In genomic region chr9:6218099-6218502, GRCh38 we compare ENCODE assay signal across 11 cellular contexts. TPM values are rescaled to one million over a fixed set of nuclear protein-coding genes. Genes with fewer than 3 reads are reported as not detected.
DNase-seq lines count a peak whose midpoint lies in the region; ATAC-seq, FAIRE-seq and TF ChIP-seq lines count a peak whose summit lies in the region.
"Had no signal": no experiment of that assay in that cellular context is flagged by ENCODE, and none has a peak within 500 bp of the region (broad histone marks: within the 10 kb centered on the region; RNA-seq: fewer than 3 reads in every experiment).

No MANE protein-coding gene starts in this region.

- no peak overlapping the region for H3K4ac ChIP-seq in neuronal stem cell (ENCODE audit: low read length)

- no peak overlapping the region for H3K9ac ChIP-seq in neuronal stem cell (ENCODE audit: low read depth, low read length, poor library complexity)

- no peak overlapping the region for H2AK5ac ChIP-seq in neuronal stem cell (ENCODE audit: low read depth, low read length)

- peak overlapping the region; percentile 8 for H2AFZ ChIP-seq in neuronal stem cell (ENCODE audit: low read length)

- no peaks in the 10 kb centered on the region for H3K27me3 ChIP-seq in neuronal stem cell (ENCODE audit: control insufficient read depth in 3 of 3, insufficient read depth in 3 of 3, low read depth in 1 of 3, low read length in 3 of 3)

- no peaks in the 10 kb centered on the region for H3K27me3 Mint-ChIP-seq in type B pancreatic cell

- DNase-seq in A172 (ENCODE audit: low spot score) (peak; percentile 31), fibroblast of the aortic adventitia (ENCODE audit: low read depth) (peak; percentile 98), neuronal stem cell (ENCODE audit: low spot score) (no peak), GM12891 (ENCODE audit: insufficient read length, low spot score) (no peak), type B pancreatic cell (ENCODE audit: extremely low spot score, unreplicated experiment) (no peak), anterior cingulate cortex (lab: John Stamatoyannopoulos, UW) (no peak)
- DNase-seq: activated CD4-positive, alpha-beta T cell treated with anti-CD3 and anti-CD28 coated beads, Interleukin-2, amount 10 ng/mL, durations not matched to agents 7 days and 5 days; activated naive CD8-positive, alpha-beta T cell treated with anti-CD3 and anti-CD28 coated beads, Interleukin-2, amount 50 U/mL, for 24 hours had no signal

- H3K36me3 Mint-ChIP-seq in type B pancreatic cell = no peaks in the 10 kb centered on the region

- no peak overlapping the region for H2BK120ac ChIP-seq in neuronal stem cell (ENCODE audit: low read depth, low read length)

- no peaks in the 10 kb centered on the region for H3K9me3 ChIP-seq in neuronal stem cell (replicated peaks in 1 of 2; ENCODE audit: control insufficient read depth in 2 of 2, insufficient read depth in 1 of 2, low read depth in 1 of 2, low read length in 2 of 2)

- no peak for TF ChIP-seq CTCF in fibroblast of the aortic adventitia (IDR thresholded peaks at IDR 0.05; ENCODE audit: insufficient read depth, low read length)
- no peak for TF ChIP-seq CTCF in type B pancreatic cell (conservative IDR thresholded peaks at IDR 0.05)

- H3K4me3 ChIP-seq in fibroblast of the aortic adventitia (ENCODE audit: low read depth, low read length) (peak overlapping the region; percentile 60), neuronal stem cell (ENCODE audit: low read length in 2 of 2) (no peak overlapping the region)

- no peak; the same call in 2 of the 3 replicates for ATAC-seq in SK-N-SH treated with all-trans-retinoic acid at 6 μM for 48 hours
- no peak for ATAC-seq in HG03159 (IDR thresholded peaks at IDR 0.05; ENCODE audit: unreplicated experiment)
- ATAC-seq: activated naive CD8-positive, alpha-beta T cell treated with anti-CD3 and anti-CD28 coated beads, Interleukin-2, amount 50 U/mL, for 24 hours; Panc1 had no signal

- H3K79me1 ChIP-seq in neuronal stem cell (ENCODE audit: low read depth, low read length) = no peaks in the 10 kb centered on the region

- H4K91ac ChIP-seq in neuronal stem cell (ENCODE audit: low read depth, low read length, poor library complexity) = no peak overlapping the region

- no peak overlapping the region for H3K23ac ChIP-seq in neuronal stem cell (ENCODE audit: low read depth, low read length, poor library complexity)

- no peaks in the 10 kb centered on the region for H3K36me3 ChIP-seq in neuronal stem cell (replicated peaks in 1 of 2; ENCODE audit: control insufficient read depth in 2 of 2, insufficient read depth in 2 of 2, low read length in 2 of 2)

- no peaks in the 10 kb centered on the region for H3K9me3 Mint-ChIP-seq in type B pancreatic cell
- H3K9me3 Mint-ChIP-seq: activated CD4-positive, alpha-beta T cell treated with anti-CD3 and anti-CD28 coated beads, Interleukin-2, amount 10 ng/mL, durations not matched to agents 7 days and 5 days; activated naive CD8-positive, alpha-beta T cell treated with anti-CD3 and anti-CD28 coated beads, Interleukin-2, amount 50 U/mL, for 24 hours had no signal

- no peak overlapping the region for H2BK12ac ChIP-seq in neuronal stem cell (ENCODE audit: low read length)

- no peak overlapping the region for H3K4me3 Mint-ChIP-seq in type B pancreatic cell
- H3K4me3 Mint-ChIP-seq: activated CD4-positive, alpha-beta T cell treated with anti-CD3 and anti-CD28 coated beads, Interleukin-2, amount 10 ng/mL, durations not matched to agents 7 days and 5 days; activated naive CD8-positive, alpha-beta T cell treated with anti-CD3 and anti-CD28 coated beads, Interleukin-2, amount 50 U/mL, for 24 hours had no signal

- H3K14ac ChIP-seq in neuronal stem cell (ENCODE audit: low read length) = no peak overlapping the region

- peaks cover 7% of the 10 kb centered on the region for H3K4me1 Mint-ChIP-seq in type B pancreatic cell (ENCODE audit: unreplicated experiment)
- H3K4me1 Mint-ChIP-seq: activated CD4-positive, alpha-beta T cell treated with anti-CD3 and anti-CD28 coated beads, Interleukin-2, amount 10 ng/mL, durations not matched to agents 7 days and 5 days; activated naive CD8-positive, alpha-beta T cell treated with anti-CD3 and anti-CD28 coated beads, Interleukin-2, amount 50 U/mL, for 24 hours had no signal

- H3K18ac ChIP-seq in neuronal stem cell (ENCODE audit: low read length) = no peak overlapping the region

- H3K4me2 ChIP-seq in neuronal stem cell (ENCODE audit: insufficient read depth, low read length, poor library complexity, severe bottlenecking) = no peak overlapping the region

- H2BK15ac ChIP-seq in neuronal stem cell (ENCODE audit: low read length) = no peak overlapping the region

- no peak for TF ChIP-seq POLR2A in GM12891 (IDR thresholded peaks at IDR 0.05; ENCODE audit: low read depth, low read length)

- no peak overlapping the region for H2BK5ac ChIP-seq in neuronal stem cell (ENCODE audit: low read length)

- no peak overlapping the region for H3K27ac ChIP-seq in neuronal stem cell (replicated peaks; ENCODE audit: low read length)

- no peak overlapping the region for H4K8ac ChIP-seq in neuronal stem cell (ENCODE audit: low read depth, low read length)

- no peak for FAIRE-seq in GM12891 (lab: Jason Lieb, UNC)

- no peaks in the 10 kb centered on the region for H3K4me1 ChIP-seq in neuronal stem cell (ENCODE audit: control insufficient read depth in 2 of 2, insufficient read depth in 1 of 2, low read depth in 1 of 2, low read length in 2 of 2)

- H3K27ac Mint-ChIP-seq in type B pancreatic cell = no peak overlapping the region
- H3K27ac Mint-ChIP-seq: activated CD4-positive, alpha-beta T cell treated with anti-CD3 and anti-CD28 coated beads, Interleukin-2, amount 10 ng/mL, durations not matched to agents 7 days and 5 days; activated naive CD8-positive, alpha-beta T cell treated with anti-CD3 and anti-CD28 coated beads, Interleukin-2, amount 50 U/mL, for 24 hours had no signal

- no CpG with 5 or more reads among the region's 3 CpGs for WGBS in neuronal stem cell (ENCODE audit: extremely low coverage in 2 of 2, insufficient read length in 2 of 2, insufficient replicate concordance in 1 of 2), 2 donors

TF ChIP-seq in SK-N-SH treated with all-trans-retinoic acid at 6 μM for 48 hours, 23 proteins besides CTCF, POLR2A, EP300 and RAD21:
- no peak for TF ChIP-seq CSRNP3 (CRISPR knock-in tag; IDR thresholded peaks at IDR 0.05)
- peak; percentile 42; the same call in 1 of the 2 replicates for TF ChIP-seq ISL1 (CRISPR knock-in tag; IDR thresholded peaks at IDR 0.05)
- TF ChIP-seq ZNF8 (CRISPR knock-in tag; IDR thresholded peaks at IDR 0.05) = no peak
- TF ChIP-seq ARNTL (CRISPR knock-in tag; IDR thresholded peaks at IDR 0.05; ENCODE audit: borderline replicate concordance, low read depth) = no peak
- 0 out of 2 replicates have a peak, but pooled peaks have one; percentile 24 for TF ChIP-seq ZFP3 (CRISPR knock-in tag; IDR thresholded peaks at IDR 0.05)
- TF ChIP-seq TOX (CRISPR knock-in tag; IDR thresholded peaks at IDR 0.05; ENCODE audit: borderline replicate concordance) = no peak
- no peak for TF ChIP-seq GLIS3 (CRISPR knock-in tag; IDR thresholded peaks at IDR 0.05)

TF ChIP-seq in GM12891, 5 proteins besides CTCF, POLR2A, EP300 and RAD21:
- TF ChIP-seq PAX5 (IDR thresholded peaks at IDR 0.05; ENCODE audit: insufficient read depth, low read length, severe bottlenecking) (no peak), TAF1 (IDR thresholded peaks at IDR 0.05; ENCODE audit: low read depth, low read length) (no peak), POU2F2 (IDR thresholded peaks at IDR 0.05; ENCODE audit: low read depth, low read length) (no peak), POLR2AphosphoS5 (IDR thresholded peaks at IDR 0.05; ENCODE audit: low read depth, low read length) (no peak), SPI1 (IDR thresholded peaks at IDR 0.05; ENCODE audit: low read depth, low read length) (no peak)
TF ChIP-seq in GM12891: peak in this region for 0.

RNA-seq across cellular contexts. Expression of gene IL33, which starts 2.5 kb away (rescaled TPM):
- total RNA-seq in A172 (2014; rRNA removed; shearing (Covaris generic)) = not detected in 2 replicates
- total RNA-seq in fibroblast of the aortic adventitia (ENCODE audit: low replicate concordance) (73.9 and 215 TPM in 2 replicates), type B pancreatic cell (ENCODE audit: low replicate concordance) (0.67 and 13.3 TPM in 2 replicates)
- polyA plus RNA-seq in neuronal stem cell (2013, experiment 1 of 2) = 0.03 TPM
- polyA plus RNA-seq in neuronal stem cell (2013, experiment 2 of 2) = 0.01 TPM
- polyA plus RNA-seq in GM12891 (2012; ENCODE audit: low read depth, missing spikeins) = not detected
- total RNA-seq: activated CD4-positive, alpha-beta T cell treated with anti-CD3 and anti-CD28 coated beads, Interleukin-2, amount 10 ng/mL, durations not matched to agents 7 days and 5 days had no signal

Comparison
In these comparisons a context has a peak if more than half of its experiments do, and no peak if none do; other contexts are left out.
1. DNase-seq: peak in A172 (single experiment) and fibroblast of the aortic adventitia (single experiment); none in neuronal stem cell (single experiment), GM12891 (single experiment), type B pancreatic cell (single experiment) and anterior cingulate cortex (0 of 58).